Comparison of ENCODE assay signal across 29 cellular contexts in the genomic region with DNA sequence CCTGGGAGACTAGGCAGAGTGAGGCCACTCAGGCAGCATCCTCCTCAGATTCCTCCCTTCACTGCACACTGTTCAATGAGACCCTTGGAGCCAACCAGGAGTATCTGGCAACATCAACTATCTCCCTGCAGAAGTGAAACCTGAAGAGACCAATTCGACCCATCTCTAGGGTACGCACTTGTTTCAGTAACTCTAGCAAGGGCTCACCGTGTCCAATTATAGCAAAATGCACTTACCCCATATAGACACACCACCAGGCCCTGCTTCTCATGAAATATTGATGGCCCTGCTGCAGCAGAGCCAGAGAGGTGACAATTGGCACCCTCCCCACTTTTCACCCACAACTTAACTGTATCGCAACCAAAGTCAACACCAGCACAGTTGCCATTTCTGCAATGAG.
"Had no signal": no experiment of that assay in that cellular context is flagged by ENCODE, and none has a peak within 500 bp of the region (broad histone marks: within the 10 kb centered on the region; RNA-seq: fewer than 3 reads in every experiment).

No MANE protein-coding gene starts in this region.

- DNase-seq: KG1, MM.1S, MV-4-11, NCI-H1092, NCI-H1105, NCI-H1417 treated with DMSO at 0.1 percent for 48 hours, NCI-H1436 treated with DMSO at 0.1 percent for 48 hours, NCI-H1694 treated with DMSO at 0.1 percent for 48 hours, NCI-H187 treated with DMSO at 0.1 percent for 48 hours, NCI-H2029, NCI-H2081, NCI-H2171 treated with DMSO at 0.1 percent for 48 hours, NCI-H2227 treated with DMSO at 0.1 percent for 48 hours, NCI-H345, NCI-H446 treated with DMSO at 0.1 percent for 48 hours, NCI-H510A, NCI-H524, NCI-H526, NCI-H69, NCI-H748 treated with DMSO at 0.1 percent for 48 hours, NCI-H82, PC-9, Right ventricle myocardium superior, SHP77 treated with DMSO at 0.1 percent for 48 hours, SK-N-SH, SW 1271, T-helper 1 cell had no signal

- H2AFZ ChIP-seq: PC-9 had no signal

- H3K36me3 ChIP-seq: SJSA1 had no signal

- H3K27ac ChIP-seq: PC-9, SJSA1 had no signal

- ATAC-seq: Panc1 had no signal

- H3K4me3 ChIP-seq: PC-9, SJSA1 had no signal

- H3K9me3 ChIP-seq: SJSA1, SK-N-SH had no signal

- H3K9ac ChIP-seq: SK-N-SH had no signal

- H3K4me1 ChIP-seq: SJSA1 had no signal

- H3K4me2 ChIP-seq: PC-9, SK-N-SH had no signal
